ENCODE assay signal across 27 cellular contexts in the genomic region with DNA sequence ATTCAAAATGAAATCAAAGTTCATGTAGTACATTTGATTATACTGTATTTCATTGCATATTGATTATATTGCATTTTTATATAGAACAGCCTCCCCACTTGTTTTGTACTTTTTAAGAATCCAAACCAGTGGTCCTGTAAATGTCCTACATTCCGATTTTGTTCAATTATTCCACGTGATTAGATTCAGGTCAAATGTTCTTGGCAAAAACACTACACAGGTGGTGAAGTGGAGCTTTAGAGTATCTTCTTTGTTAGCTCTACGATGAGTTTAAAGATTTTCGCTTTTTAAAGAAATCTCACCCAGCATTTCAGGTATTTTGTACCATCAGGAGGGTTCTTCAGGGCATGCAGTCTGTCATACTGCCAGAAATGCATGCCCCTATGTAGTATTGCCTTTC.
"Had no signal": no experiment of that assay in that cellular context is flagged by ENCODE, and none has a peak within 500 bp of the region (broad histone marks: within the 10 kb centered on the region; RNA-seq: fewer than 3 reads in every experiment).

No MANE protein-coding gene starts in this region.

- H3K9me3 ChIP-seq: suprapubic skin, testis, thyroid gland, upper lobe of right lung, uterus, vagina had no signal

- H3K4me1 ChIP-seq: stomach, suprapubic skin, testis, thyroid gland, tibial artery, tibial nerve, transverse colon, upper lobe of left lung, upper lobe of right lung, uterus, vagina had no signal

- H3K4me1 Mint-ChIP-seq: stimulated activated memory B cell treated with anti-CD40 and anti-IgM and Interleukin-4, amounts not matched to agents 10 μg/mL and 1 μg/mL and 100 μg/mL, for 72 hours; stimulated activated naive B cell treated with anti-CD40 and anti-IgM and Interleukin-4, amounts not matched to agents 10 μg/mL and 1 μg/mL and 100 μg/mL, for 72 hours; stimulated activated naive CD8-positive, alpha-beta T cell treated with anti-CD3 and anti-CD28 coated beads, Interleukin-15, amount 100 ng/mL, for 72 hours had no signal

- DNase-seq: stimulated activated CD4-positive, alpha-beta T cell treated with anti-CD3 and anti-CD28 coated beads, Interleukin-2, amount 100 ng/mL, for 48 hours; stimulated activated CD4-positive, alpha-beta T cell treated with anti-CD3 and anti-CD28 coated beads, Interleukin-4, amount 100 ng/mL, for 1 hour; stimulated activated CD4-positive, alpha-beta T cell treated with anti-CD3 and anti-CD28 coated beads, Interleukin-4, amount 100 ng/mL, for 24 hours; stimulated activated CD4-positive, alpha-beta T cell treated with anti-CD3 and anti-CD28 coated beads, Interleukin-4, amount 100 ng/mL, for 4 hours; stimulated activated CD8-positive, alpha-beta memory T cell treated with anti-CD3 and anti-CD28 coated beads, Interleukin-4, amount 100 ng/mL, for 48 hours; stimulated activated naive B cell treated with anti-CD40 and anti-IgM and Interleukin-4, amounts not matched to agents 10 μg/mL and 1 μg/mL and 100 μg/mL, for 72 hours; stimulated activated naive CD4-positive, alpha-beta T cell; stimulated activated naive CD4-positive, alpha-beta T cell treated with Interleukin-2 at 50 U/mL for 16 hours; stimulated activated naive CD8-positive, alpha-beta T cell treated with anti-CD3 and anti-CD28 coated beads, Interleukin-15, amount 100 ng/mL, for 72 hours; stimulated activated naive CD8-positive, alpha-beta T cell treated with anti-CD3 and anti-CD28 coated beads, Interleukin-15, Interleukin-2, amounts not matched to agents 100 U/mL and 50 U/mL, for 24 hours; stomach; substantia nigra; testis; thyroid gland; tibial artery; transverse colon; upper lobe of left lung; upper lobe of right lung; uterus had no signal

- H3K36me3 ChIP-seq: thoracic aorta, uterus had no signal

- H3K27me3 Mint-ChIP-seq: stimulated activated memory B cell treated with anti-CD40 and anti-IgM and Interleukin-4, amounts not matched to agents 10 μg/mL and 1 μg/mL and 100 μg/mL, for 72 hours; stimulated activated naive B cell treated with anti-CD40 and anti-IgM and Interleukin-4, amounts not matched to agents 10 μg/mL and 1 μg/mL and 100 μg/mL, for 72 hours; stimulated activated naive CD8-positive, alpha-beta T cell treated with anti-CD3 and anti-CD28 coated beads, Interleukin-15, amount 100 ng/mL, for 72 hours; stimulated activated naive CD8-positive, alpha-beta T cell treated with anti-CD3 and anti-CD28 coated beads, Interleukin-15, Interleukin-2, amounts not matched to agents 100 ng/mL and 50 ng/mL, for 24 hours; type B pancreatic cell had no signal

- H3K4me3 ChIP-seq: stomach, suprapubic skin, testis, thoracic aorta, thyroid gland, tibial artery, tibial nerve, transverse colon, upper lobe of left lung, upper lobe of right lung, uterus, vagina had no signal

- H3K4me3 Mint-ChIP-seq: stimulated activated effector memory CD8-positive, alpha-beta T cell treated with anti-CD3 and anti-CD28 coated beads, Interleukin-12 subunit alpha, Interleukin-12 subunit beta, amount 100 ng/mL, for 72 hours; stimulated activated memory B cell treated with anti-CD40 and anti-IgM and Interleukin-4, amounts not matched to agents 10 μg/mL and 1 μg/mL and 100 μg/mL, for 72 hours; stimulated activated naive B cell treated with anti-CD40 and anti-IgM and Interleukin-4, amounts not matched to agents 10 μg/mL and 1 μg/mL and 100 μg/mL, for 72 hours; stimulated activated naive CD8-positive, alpha-beta T cell treated with anti-CD3 and anti-CD28 coated beads, Interleukin-15, amount 100 ng/mL, for 72 hours; stimulated activated naive CD8-positive, alpha-beta T cell treated with anti-CD3 and anti-CD28 coated beads, Interleukin-15, Interleukin-2, amounts not matched to agents 100 ng/mL and 50 ng/mL, for 24 hours; type B pancreatic cell had no signal

- H3K27ac Mint-ChIP-seq: stimulated activated effector memory CD8-positive, alpha-beta T cell treated with anti-CD3 and anti-CD28 coated beads, Interleukin-12 subunit alpha, Interleukin-12 subunit beta, amount 100 ng/mL, for 72 hours; stimulated activated memory B cell treated with anti-CD40 and anti-IgM and Interleukin-4, amounts not matched to agents 10 μg/mL and 1 μg/mL and 100 μg/mL, for 72 hours; stimulated activated naive B cell treated with anti-CD40 and anti-IgM and Interleukin-4, amounts not matched to agents 10 μg/mL and 1 μg/mL and 100 μg/mL, for 72 hours; stimulated activated naive CD8-positive, alpha-beta T cell treated with anti-CD3 and anti-CD28 coated beads, Interleukin-15, amount 100 ng/mL, for 72 hours; stimulated activated naive CD8-positive, alpha-beta T cell treated with anti-CD3 and anti-CD28 coated beads, Interleukin-15, Interleukin-2, amounts not matched to agents 100 ng/mL and 50 ng/mL, for 24 hours; type B pancreatic cell had no signal

- H3K27ac ChIP-seq: stomach, suprapubic skin, testis, thoracic aorta, thyroid gland, tibial artery, tibial nerve, transverse colon, upper lobe of left lung, upper lobe of right lung, uterus, vagina had no signal

- H3K27me3 ChIP-seq: stomach, suprapubic skin, testis, thyroid gland, tibial artery, tibial nerve, transverse colon, upper lobe of left lung, upper lobe of right lung, uterus, vagina had no signal
